8 cellular contexts compared by ENCODE assay signal in genomic region chr4:168480991-168481588, GRCh38. TPM values are rescaled to one million over a fixed set of nuclear protein-coding genes. Genes with fewer than 3 reads are reported as not detected.
A peak's percentile ranks its signal among the peaks of the same experiment; 100 is the strongest.
DNase-seq lines count a peak whose midpoint lies in the region; ATAC-seq and TF ChIP-seq lines count a peak whose summit lies in the region.

No MANE protein-coding gene starts in this region.

- peaks cover 51% of the 10 kb centered on the region for H3K4me1 Mint-ChIP-seq in activated CD4-positive, alpha-beta memory T cell treated with anti-CD3 and anti-CD28 coated beads for 36 hours (ENCODE audit: low read depth)
- peaks cover 32 to 44% (median 42%) of the 10 kb centered on the region in 3 donors for H3K4me1 Mint-ChIP-seq in naive B cell

- H3K4me3 ChIP-seq in epithelial cell of esophagus (ENCODE audit: low read length) (peak overlapping the region; percentile 60), upper lobe of right lung (peak overlapping the region; percentile 81)

- peaks cover 16% of the 10 kb centered on the region for H3K4me1 ChIP-seq in upper lobe of right lung

- no peaks in the 10 kb centered on the region for H3K36me3 ChIP-seq in upper lobe of right lung

- no peaks in the 10 kb centered on the region for H3K27me3 Mint-ChIP-seq in activated CD4-positive, alpha-beta memory T cell treated with anti-CD3 and anti-CD28 coated beads for 36 hours
- H3K27me3 Mint-ChIP-seq in naive B cell: no peaks in the 10 kb centered on the region

- peak overlapping the region; percentile 85 for H3K4me3 Mint-ChIP-seq in activated CD4-positive, alpha-beta memory T cell treated with anti-CD3 and anti-CD28 coated beads for 36 hours
- H3K4me3 Mint-ChIP-seq in naive B cell: peak overlapping the region; percentile 97 to 100 (median 99)

- peak overlapping the region; percentile 96 for H3K27ac ChIP-seq in upper lobe of right lung

- ATAC-seq in HG02798 (IDR thresholded peaks at IDR 0.05; ENCODE audit: poor library complexity, unreplicated experiment) (peak; percentile 22), naive B cell (ENCODE audit: low read depth in 2 of 2) (peak; percentile 61 to 68), upper lobe of right lung (peak; percentile 62)

- POLR2A ChIA-PET in activated CD4-positive, alpha-beta memory T cell treated with anti-CD3 and anti-CD28 coated beads for 36 hours (lab: Charles Lee): no interaction called here

- CTCF ChIA-PET in activated CD4-positive, alpha-beta memory T cell treated with anti-CD3 and anti-CD28 coated beads for 36 hours (lab: Charles Lee): interaction anchor here (1.5 kb wide), 1 partner anchor 33 kb away, joined by 4 read pairs; no protein-coding TSS in a partner anchor

- H3K9me3 Mint-ChIP-seq in activated CD4-positive, alpha-beta memory T cell treated with anti-CD3 and anti-CD28 coated beads for 36 hours: no peaks in the 10 kb centered on the region
- H3K9me3 Mint-ChIP-seq in naive B cell: peaks cover 0 to 5% (median 0%) of the 10 kb centered on the region in 7 donors

- intact Hi-C loops in activated CD4-positive, alpha-beta memory T cell treated with anti-CD3 and anti-CD28 coated beads for 36 hours (cut with micrococcal nuclease): loop anchor here (1.0 to 10.0 kb wide), 6 partner anchors 29 to 1134 kb away; partner anchors contain the start of genes DDX60 and NEK1
- intact Hi-C loops in upper lobe of right lung (cut with DNase I): no loop called here

- H3K27me3 ChIP-seq in upper lobe of right lung: no peaks in the 10 kb centered on the region

- H3K36me3 Mint-ChIP-seq in activated CD4-positive, alpha-beta memory T cell treated with anti-CD3 and anti-CD28 coated beads for 36 hours: no peaks in the 10 kb centered on the region
- peaks cover 0 to 19% of the 10 kb centered on the region in 2 donors for H3K36me3 Mint-ChIP-seq in naive B cell

- TF ChIP-seq CTCF in epithelial cell of esophagus (IDR thresholded peaks at IDR 0.05; ENCODE audit: insufficient read depth, low read depth, low read length, missing control alignments) (no peak), upper lobe of right lung (IDR thresholded peaks at IDR 0.05) (no peak)

- DNase-seq in NCI-H1436 (lab: John Stamatoyannopoulos, UW): peak; percentile 45
- DNase-seq in NCI-H1436 treated with DMSO at 0.1 percent for 48 hours (lab: John Stamatoyannopoulos, UW): no peak
- peak; percentile 12 for DNase-seq in NCI-H2196 treated with DMSO at 0.1 percent for 48 hours (lab: John Stamatoyannopoulos, UW; ENCODE audit: unreplicated experiment)
- peak; percentile 53 for DNase-seq in activated CD4-positive, alpha-beta memory T cell treated with anti-CD3 and anti-CD28 coated beads for 36 hours
- peak; percentile 81 for DNase-seq in epithelial cell of esophagus (ENCODE audit: low read depth)
- DNase-seq in naive B cell: peak; percentile 63
- no peak for DNase-seq in upper lobe of right lung

- H3K27ac Mint-ChIP-seq in activated CD4-positive, alpha-beta memory T cell treated with anti-CD3 and anti-CD28 coated beads for 36 hours: peak overlapping the region; percentile 88
- H3K27ac Mint-ChIP-seq in naive B cell: peak overlapping the region; percentile 96 to 99 (median 98)

- H3K9me3 ChIP-seq in upper lobe of right lung: no peaks in the 10 kb centered on the region

RNA-seq across cellular contexts. Expression of gene DDX60L, which starts 0.8 kb away (rescaled TPM):
- total RNA-seq in activated CD4-positive, alpha-beta memory T cell treated with anti-CD3 and anti-CD28 coated beads for 36 hours: 1 to 10 TPM; 6.5 to 7.7 TPM
- 10 to 100 TPM; 17.0 to 23.9 (median 22.4) TPM for polyA plus RNA-seq in naive B cell (ENCODE audit: low read depth in 6 of 6)
- 48.0 TPM for total RNA-seq in upper lobe of right lung

RNA-seq across cellular contexts. Expression of gene PALLD, which starts 15.8 kb away (rescaled TPM):
- 1 to 10 TPM; 8.9 to 9.4 TPM for total RNA-seq in activated CD4-positive, alpha-beta memory T cell treated with anti-CD3 and anti-CD28 coated beads for 36 hours
- under 1 TPM in 4 of 6 donors, not detected in 2; 0.58 to 0.83 (median 0.78) TPM for polyA plus RNA-seq in naive B cell (ENCODE audit: low read depth in 6 of 6)
- 179 TPM for total RNA-seq in upper lobe of right lung

Comparison
In these comparisons a context has a peak if more than half of its experiments do, and no peak if none do; other contexts are left out.
1. DNase-seq: peak in NCI-H1436 (single experiment), NCI-H2196 treated with DMSO at 0.1 percent for 48 hours (single experiment), activated CD4-positive, alpha-beta memory T cell treated with anti-CD3 and anti-CD28 coated beads for 36 hours (single experiment), epithelial cell of esophagus (single experiment) and naive B cell (single experiment); none in NCI-H1436 treated with DMSO at 0.1 percent for 48 hours (single experiment) and upper lobe of right lung (single experiment).
2. RNA of gene PALLD, which starts 15.8 kb away (total RNA-seq): 179 TPM in upper lobe of right lung (single experiment); 8.9 to 9.4 TPM in activated CD4-positive, alpha-beta memory T cell treated with anti-CD3 and anti-CD28 coated beads for 36 hours; every median in the first group is over 10 times any median in the second.
3. Peak in every context shown above with its lines, with median percentiles within 50 percentile points of each other: ATAC-seq.